In the genomic region with DNA sequence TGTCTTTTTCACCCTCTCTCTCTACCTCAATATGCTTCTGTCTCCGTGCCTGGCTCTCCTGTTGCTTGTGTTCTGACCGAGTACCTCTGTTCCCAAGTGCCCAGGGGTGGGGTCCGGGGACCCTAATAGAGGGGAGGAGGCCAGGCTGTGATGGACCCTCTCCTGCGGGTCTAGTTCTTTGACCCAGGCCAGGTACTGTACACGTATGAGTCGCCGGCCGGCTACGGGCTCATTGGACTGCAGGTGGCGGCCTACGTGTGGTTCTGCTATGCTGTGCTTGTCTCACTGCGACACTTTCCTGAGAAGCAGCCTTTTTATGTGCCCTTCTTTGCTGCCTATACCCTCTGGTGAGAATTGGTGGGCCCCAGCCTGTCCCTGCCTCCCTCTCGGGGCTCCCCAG, we compare ENCODE assay signal across 1 cellular context.
TF ChIP-seq lines count a peak whose summit lies in the region.

No MANE protein-coding gene starts in this region.

TF ChIP-seq in H1, 55 proteins besides CTCF, POLR2A, EP300 and RAD21:
- no peak for TF ChIP-seq ZNF274 (IDR thresholded peaks at IDR 0.05; ENCODE audit: borderline replicate concordance, extremely low read depth, low read length)
- TF ChIP-seq NRF1 (IDR thresholded peaks at IDR 0.05; ENCODE audit: low read depth, low read length) = no peak
- no peak for TF ChIP-seq SIN3A (conservative IDR thresholded peaks at IDR 0.05 in 1 of 2, IDR thresholded peaks at IDR 0.05 in 1 of 2; ENCODE audit: low read depth in 1 of 2, low read length in 2 of 2)
- no peak for TF ChIP-seq E2F6 (IDR thresholded peaks at IDR 0.05)
- no peak for TF ChIP-seq GABPA (IDR thresholded peaks at IDR 0.05; ENCODE audit: borderline replicate concordance, insufficient read depth, low read length)
- TF ChIP-seq EGR1 (IDR thresholded peaks at IDR 0.05; ENCODE audit: borderline replicate concordance, low read depth, low read length) = no peak
- TF ChIP-seq USF2 (IDR thresholded peaks at IDR 0.05; ENCODE audit: low read length) = no peak
